Comparison of ENCODE assay signal across 13 cellular contexts in the genomic region with DNA sequence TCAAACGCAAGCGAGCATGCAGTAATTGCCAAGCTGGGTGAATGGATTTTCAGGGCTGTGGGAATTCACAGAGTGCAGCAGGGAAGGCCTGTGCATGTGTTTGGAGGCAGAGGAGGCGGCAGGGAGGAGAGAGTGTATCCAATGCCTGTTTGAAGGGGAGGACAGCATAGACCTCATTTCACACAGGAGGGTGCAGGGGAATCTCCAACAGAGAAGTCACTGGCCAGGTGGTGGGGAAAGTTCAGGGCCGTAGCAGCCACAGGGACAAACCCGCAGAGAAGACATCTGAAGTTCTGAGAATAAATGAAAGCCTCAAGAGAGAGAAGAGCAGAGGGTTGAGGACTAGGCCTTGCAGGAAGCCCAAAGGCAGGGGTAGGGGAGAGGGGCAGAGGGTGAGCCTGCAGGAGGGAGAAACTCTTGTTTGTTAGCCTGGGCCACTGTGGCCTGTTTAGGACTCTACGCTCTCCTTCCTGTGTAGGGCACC. TPM values are rescaled to one million over a fixed set of nuclear protein-coding genes. Genes with fewer than 3 reads are reported as not detected.
DNase-seq lines count a peak whose midpoint lies in the region; ATAC-seq and TF ChIP-seq lines count a peak whose summit lies in the region.
"Had no signal": no experiment of that assay in that cellular context is flagged by ENCODE, and none has a peak within 500 bp of the region (broad histone marks: within the 10 kb centered on the region; RNA-seq: fewer than 3 reads in every experiment).

No MANE protein-coding gene starts in this region.

- H3K4me3 ChIP-seq in DND-41 (ENCODE audit: low read depth in 1 of 2, low read length in 2 of 2) (no peak overlapping the region), OCI-LY3 (ENCODE audit: low read length) (peak overlapping the region; percentile 19; the same call in 1 of the 2 replicates), Peyer's patch (no peak overlapping the region)
- H3K4me3 ChIP-seq: smooth muscle cell had no signal

- no peaks in the 10 kb centered on the region for H3K79me2 ChIP-seq in DND-41 (ENCODE audit: insufficient read depth, low read length)
- no peaks in the 10 kb centered on the region for H3K79me2 ChIP-seq in OCI-LY3 (ENCODE audit: low read length)

- H3K4me2 ChIP-seq in DND-41 (ENCODE audit: insufficient read depth, low read length) (no peak overlapping the region), OCI-LY3 (ENCODE audit: low read length) (peak overlapping the region; percentile 60)
- H3K4me2 ChIP-seq: smooth muscle cell had no signal

- H2AFZ ChIP-seq in DND-41 (ENCODE audit: low read depth, low read length) (no peak overlapping the region), OCI-LY3 (ENCODE audit: low read depth, low read length) (peak overlapping the region; percentile 91)

- DNase-seq in DND-41 (peak; percentile 32), memory B cell (ENCODE audit: low spot score in 2 of 2) (no peak), caudate nucleus (lab: John Stamatoyannopoulos, UW) (no peak), Peyer's patch (no peak), AG20443 (ENCODE audit: low spot score) (no peak)
- DNase-seq: COR-L47, natural killer cell, NCI-H2081 treated with DMSO at 0.1 percent for 48 hours, PC-3 had no signal

- TF ChIP-seq CTCF in DND-41 (IDR thresholded peaks at IDR 0.05; ENCODE audit: borderline replicate concordance, extremely low read depth, low read length, poor library complexity, severe bottlenecking) (no peak), OCI-LY3 (IDR thresholded peaks at IDR 0.05; ENCODE audit: low read depth, low read length) (no peak), Peyer's patch (IDR thresholded peaks at IDR 0.05) (no peak)

- H3K9me3 ChIP-seq in DND-41 (ENCODE audit: insufficient read depth, low read length, severe bottlenecking) (no peaks in the 10 kb centered on the region), OCI-LY3 (ENCODE audit: insufficient read depth, low read length) (no peaks in the 10 kb centered on the region), Peyer's patch (no peaks in the 10 kb centered on the region)

- H3K27ac Mint-ChIP-seq in memory B cell, result peak overlapping the region; percentile 45

- H3K27ac ChIP-seq in DND-41 (ENCODE audit: low read length) (peak overlapping the region; percentile 63), OCI-LY3 (ENCODE audit: low read length) (peak overlapping the region; percentile 71), caudate nucleus (ENCODE audit: low read depth, low read length) (no peak overlapping the region), Peyer's patch (no peak overlapping the region)

- no peak for TF ChIP-seq POLR2A in Peyer's patch (IDR thresholded peaks at IDR 0.05)

- no peaks in the 10 kb centered on the region for H3K36me3 Mint-ChIP-seq in memory B cell
- H3K36me3 Mint-ChIP-seq: natural killer cell had no signal

- no peaks in the 10 kb centered on the region for H3K27me3 Mint-ChIP-seq in memory B cell

- no peak overlapping the region for H3K4me3 Mint-ChIP-seq in memory B cell
- H3K4me3 Mint-ChIP-seq: natural killer cell had no signal

- H3K4me1 ChIP-seq in DND-41 (ENCODE audit: insufficient read depth, low read length) (peaks cover 27% of the 10 kb centered on the region), OCI-LY3 (ENCODE audit: low read length) (peaks cover 40% of the 10 kb centered on the region), Peyer's patch (peaks cover 0 to 5% (median 0%) of the 10 kb centered on the region in 4 donors)

- H3K27me3 ChIP-seq in DND-41 (ENCODE audit: insufficient read depth, low read length, poor library complexity) (no peaks in the 10 kb centered on the region), OCI-LY3 (ENCODE audit: low read depth, low read length) (no peaks in the 10 kb centered on the region), Peyer's patch (no peaks in the 10 kb centered on the region)

- H3K9ac ChIP-seq in DND-41 (ENCODE audit: low read depth, low read length) (no peak overlapping the region), OCI-LY3 (ENCODE audit: low read length) (peak overlapping the region; percentile 52; the same call in 1 of the 2 replicates)

- H3K4me1 Mint-ChIP-seq in memory B cell, result peaks cover 19% of the 10 kb centered on the region

- H4K20me1 ChIP-seq in DND-41 (ENCODE audit: insufficient read depth, low read length) (no peaks in the 10 kb centered on the region), OCI-LY3 (ENCODE audit: insufficient read depth, low read length) (no peaks in the 10 kb centered on the region)

- H3K36me3 ChIP-seq in DND-41 (ENCODE audit: insufficient read depth, low read length), result no peaks in the 10 kb centered on the region
- H3K36me3 ChIP-seq in OCI-LY3 (replicated peaks; ENCODE audit: low read depth, low read length), result no peaks in the 10 kb centered on the region
- H3K36me3 ChIP-seq in Peyer's patch, result no peaks in the 10 kb centered on the region

- ATAC-seq in DND-41 (ENCODE audit: insufficient read depth, low read depth), result peak; percentile 39
- peak; percentile 46 for ATAC-seq in GM21390 (IDR thresholded peaks at IDR 0.05; ENCODE audit: unreplicated experiment)
- peak; percentile 78 for ATAC-seq in memory B cell (ENCODE audit: low read depth)
- no peak for ATAC-seq in HG02938 (IDR thresholded peaks at IDR 0.05; ENCODE audit: unreplicated experiment)
- ATAC-seq: PC-3 had no signal

- no peaks in the 10 kb centered on the region for H3K9me3 Mint-ChIP-seq in memory B cell
- H3K9me3 Mint-ChIP-seq: natural killer cell had no signal

RNA-seq across cellular contexts. Expression of gene KDM2A, which starts 19.2 kb away (rescaled TPM):
- total RNA-seq in Peyer's patch, result 100 to 1,000 TPM in 2 of 4 donors, 10 to 100 TPM in 2; 76.7 to 225 (median 105) TPM

RNA-seq across cellular contexts. Expression of gene RHOD, which starts 43.2 kb away (rescaled TPM):
- total RNA-seq in Peyer's patch, result 10 to 100 TPM in 3 of 4 donors, 1 to 10 TPM in 1; 9.9 to 26.3 (median 21.2) TPM
- total RNA-seq: natural killer cell had no signal

Comparison
In these comparisons a context has a peak if more than half of its experiments do, and no peak if none do; other contexts are left out.
1. H3K27ac ChIP-seq: peak in DND-41 (single experiment) and OCI-LY3 (single experiment); none in caudate nucleus (single experiment) and Peyer's patch (0 of 4).